ENCODE assay signal across 8 cellular contexts in the genomic region with DNA sequence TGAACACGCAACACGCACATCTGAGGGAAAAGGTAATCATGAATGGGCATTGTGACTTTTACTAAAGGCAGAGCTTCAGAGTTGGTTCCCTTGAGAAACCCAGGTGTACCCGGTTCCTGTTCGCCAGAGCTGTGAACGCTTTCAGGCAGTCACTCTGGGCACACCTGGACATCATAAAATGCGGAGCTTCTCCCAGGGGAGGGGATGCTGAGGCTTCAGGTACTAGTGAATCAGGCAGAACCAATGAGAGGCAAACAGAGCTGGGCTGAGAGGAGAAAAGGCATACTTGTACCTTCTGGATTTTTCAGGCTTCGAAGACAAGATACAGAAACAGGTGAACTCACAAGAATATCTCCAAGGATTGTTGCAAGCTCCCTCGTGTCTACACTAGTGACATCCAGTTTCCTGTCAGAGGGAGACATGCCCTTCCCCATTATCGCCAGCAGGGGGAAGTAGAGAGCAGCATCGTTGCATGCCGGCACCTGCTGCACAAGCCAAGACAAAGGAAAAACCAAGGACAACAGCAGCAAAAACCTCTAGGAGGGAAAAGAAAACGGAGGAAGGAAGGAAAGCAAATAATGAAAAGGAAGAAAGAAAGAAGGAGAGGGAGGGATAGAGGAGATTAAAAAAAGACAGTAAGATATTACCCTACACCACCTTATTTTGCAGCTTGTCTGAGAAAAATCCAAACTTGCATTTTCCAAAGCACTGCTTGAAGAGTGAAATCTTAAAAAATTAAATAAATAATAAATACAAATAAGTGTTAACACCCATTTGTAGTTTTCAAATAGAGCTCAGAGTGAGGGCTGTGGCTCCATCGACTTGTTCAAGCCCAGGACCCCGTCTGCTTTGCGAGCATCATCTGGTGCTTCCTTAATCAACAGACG. TPM values are rescaled to one million over a fixed set of nuclear protein-coding genes. Genes with fewer than 3 reads are reported as not detected.
DNase-seq lines count a peak whose midpoint lies in the region; ATAC-seq lines count a peak whose summit lies in the region.

No MANE protein-coding gene starts in this region.

- peak; percentile 54 for ATAC-seq in HG03108 (IDR thresholded peaks at IDR 0.05; ENCODE audit: unreplicated experiment)
- peak; percentile 68 for ATAC-seq in left lobe of liver
- no peak for ATAC-seq in GM19328 (IDR thresholded peaks at IDR 0.05; ENCODE audit: unreplicated experiment)

- DNase-seq in GF-D8 (lab: John Stamatoyannopoulos, UW) (peak; percentile 9), NCI-H345 treated with DMSO at 0.1 percent for 48 hours (lab: John Stamatoyannopoulos, UW; ENCODE audit: unreplicated experiment) (peak; percentile 78), cerebellum (ENCODE audit: low spot score) (peak; percentile 80), left lobe of liver (ENCODE audit: low spot score) (peak; percentile 83)
- DNase-seq in activated CD4-positive, alpha-beta T cell treated with anti-CD3 and anti-CD28 coated beads for 24 hours (ENCODE audit: low read depth in 2 of 2): peak; percentile 60 to 72
- peak; percentile 23 to 62 (median 49) for DNase-seq in stimulated activated CD4-positive, alpha-beta T cell treated with anti-CD3 and anti-CD28 coated beads, TNF-alpha, amount 100 ng/mL, for 1 hour (ENCODE audit: low read depth in 3 of 3, low spot score in 1 of 3)

RNA-seq across cellular contexts. Expression of a gene that starts 2.0 kb away (rescaled TPM):
- total RNA-seq in cerebellum: 0.27 TPM
- 763 TPM for total RNA-seq in left lobe of liver

RNA-seq across cellular contexts. Expression of a gene that starts 25.4 kb away (rescaled TPM):
- total RNA-seq in cerebellum (not detected), left lobe of liver (49.9 TPM)

RNA-seq across cellular contexts. Expression of a gene that starts 44.3 kb away (rescaled TPM):
- 30.1 TPM for total RNA-seq in cerebellum
- 35.3 TPM for total RNA-seq in left lobe of liver

RNA-seq across cellular contexts. Expression of a gene that starts 47.7 kb away (rescaled TPM):
- 24.4 TPM for total RNA-seq in cerebellum
- total RNA-seq in left lobe of liver: 6.4 TPM

RNA-seq across cellular contexts. Expression of a gene that starts 51.0 kb away (rescaled TPM):
- total RNA-seq in cerebellum: not detected
- total RNA-seq in left lobe of liver: 324 TPM

Comparison
In these comparisons a context has a peak if more than half of its experiments do, and no peak if none do; other contexts are left out.
1. DNase-seq: peak in every context shown above with its lines; median percentile 83 in left lobe of liver; 80 in cerebellum; 78 in NCI-H345 treated with DMSO at 0.1 percent for 48 hours; 66 in activated CD4-positive, alpha-beta T cell treated with anti-CD3 and anti-CD28 coated beads for 24 hours; 49 in stimulated activated CD4-positive, alpha-beta T cell treated with anti-CD3 and anti-CD28 coated beads, TNF-alpha, amount 100 ng/mL, for 1 hour; 9 in GF-D8.
2. RNA of a gene that starts 2.0 kb away (total RNA-seq): 763 TPM in left lobe of liver (single experiment); 0.27 TPM in cerebellum (single experiment); every median in the first group is over 100 times any median in the second.
3. RNA of a gene that starts 25.4 kb away (total RNA-seq): 49.9 TPM in left lobe of liver (single experiment); not detected in cerebellum (single experiment); every median in the first group is over 10 times any median in the second.